13 cellular contexts compared by ENCODE assay signal in the genomic region with DNA sequence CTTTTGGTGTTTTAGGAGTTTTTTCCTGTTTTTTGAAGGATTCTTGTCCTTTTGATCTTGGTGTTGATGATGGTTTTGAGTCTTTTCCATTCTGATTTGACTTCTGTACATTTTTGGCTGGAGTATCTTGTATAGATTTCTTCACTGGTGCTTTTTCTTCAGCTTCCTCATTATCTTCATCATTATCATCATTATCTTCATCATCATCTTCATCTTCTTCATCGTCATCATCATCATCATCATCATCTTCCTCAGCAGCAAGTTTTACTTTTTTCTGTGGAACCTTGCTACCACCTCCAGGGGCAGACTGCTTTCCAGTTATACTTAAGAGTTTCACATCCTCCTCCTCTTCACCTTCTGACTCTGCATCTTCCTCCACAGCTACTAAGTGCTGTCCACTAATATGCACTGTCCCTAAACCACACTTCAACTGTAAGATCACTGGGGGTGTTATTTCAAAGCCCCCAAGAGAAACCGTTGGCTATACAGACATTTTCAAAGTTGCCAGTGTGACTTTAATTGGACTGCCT. TPM values are rescaled to one million over a fixed set of nuclear protein-coding genes. Genes with fewer than 3 reads are reported as not detected.
DNase-seq lines count a peak whose midpoint lies in the region; ATAC-seq, FAIRE-seq and TF ChIP-seq lines count a peak whose summit lies in the region.
"Not testable (repeated sequence)": the region's sequence is repeated elsewhere in the genome, so short reads cannot be mapped to it uniquely, and the experiment has no call there.
"Had no signal": no experiment of that assay in that cellular context is flagged by ENCODE, and none has a peak within 500 bp of the region (broad histone marks: within the 10 kb centered on the region; RNA-seq: fewer than 3 reads in every experiment).

No MANE protein-coding gene starts in this region.

- CTCF ChIA-PET in HEK293 (lab: Yijun Ruan, JAX), result interaction anchor here (0.6 kb wide), 1 partner anchor 554 kb away, joined by 4 read pairs; no protein-coding TSS in a partner anchor
- CTCF ChIA-PET in OCI-LY7 (lab: Charles Lee; ENCODE audit: unreplicated experiment); K562 (lab: Yijun Ruan, JAX; ENCODE audit: low intra/inter-chr PET ratio): not testable (repeated sequence)

- TF ChIP-seq EP300 in K562 (IDR thresholded peaks at IDR 0.05; ENCODE audit: low read length), result not testable (repeated sequence)

- FAIRE-seq in K562 (lab: Jason Lieb, UNC), result not testable (repeated sequence)

- in situ Hi-C loops in GM13977 (cut with MboI; ENCODE audit: low pct_unique_long_range_greater_than_20kb, low sequenced_read_pairs, unreplicated experiment); K562 (cut with MboI): not testable (repeated sequence)

- H3K4me1 ChIP-seq in HEK293 (ENCODE audit: control insufficient read depth, insufficient read depth, low read length); OCI-LY7 (ENCODE audit: insufficient read depth, low read length, poor library complexity, severe bottlenecking); K562 (replicated peaks in 1 of 2; ENCODE audit: control insufficient read depth in 2 of 2, insufficient read depth in 2 of 2, low read length in 2 of 2); neuronal stem cell (ENCODE audit: control insufficient read depth in 2 of 2, insufficient read depth in 1 of 2, low read depth in 1 of 2, low read length in 2 of 2): not testable (repeated sequence)

- BruUV-seq in OCI-LY7 (replicated peaks; lab: Mats Ljungman, UMichigan); K562 (replicated peaks; lab: Mats Ljungman, UMichigan): not testable (repeated sequence)

- not testable (repeated sequence) for H3K9ac ChIP-seq in K562 (ENCODE audit: insufficient read depth in 1 of 2, low read depth in 2 of 2, low read length in 2 of 2); neuronal stem cell (ENCODE audit: low read depth, low read length, poor library complexity)

- not testable (repeated sequence) for H3K9me3 ChIP-seq in HEK293 (ENCODE audit: control insufficient read depth, insufficient read depth, low read depth, low read length); OCI-LY7 (ENCODE audit: low read length); K562 (replicated peaks; ENCODE audit: control insufficient read depth, insufficient read depth, low read depth, low read length)
- peaks cover 0 to 11% of the 10 kb centered on the region in 2 donors for H3K9me3 ChIP-seq in neuronal stem cell (replicated peaks in 1 of 2; ENCODE audit: control insufficient read depth in 2 of 2, insufficient read depth in 1 of 2, low read depth in 1 of 2, low read length in 2 of 2)

- intact Hi-C loops in OCI-LY7 (cut with micrococcal nuclease; ENCODE audit: unreplicated experiment); K562 (cut with micrococcal nuclease): not testable (repeated sequence)

- TF ChIP-seq CTCF in GM12864 (IDR thresholded peaks at IDR 0.05; ENCODE audit: low read depth, low read length, missing control alignments), result peak; percentile 4
- peak; percentile 8 for TF ChIP-seq CTCF in GM13977 (IDR thresholded peaks at IDR 0.05; ENCODE audit: extremely low read depth, insufficient read depth, missing control alignments)
- TF ChIP-seq CTCF in HEK293 (tag by site-specific recombination; IDR thresholded peaks at IDR 0.05); OCI-LY7 (conservative IDR thresholded peaks at IDR 0.05; ENCODE audit: low read length); K562 (IDR thresholded peaks at IDR 0.05 in 2 of 3, conservative IDR thresholded peaks at IDR 0.05 in 1 of 3; ENCODE audit: insufficient read depth in 2 of 3, low read depth in 1 of 3, low read length in 3 of 3): not testable (repeated sequence)

- H3K27ac ChIP-seq in HEK293 (ENCODE audit: extremely low read depth, low read depth, low read length); OCI-LY7 (ENCODE audit: low read depth, low read length, poor library complexity, severe bottlenecking); K562 (ENCODE audit: extremely low read depth, low read depth, low read length); neuronal stem cell (replicated peaks; ENCODE audit: low read length): not testable (repeated sequence)

- H3K4me2 ChIP-seq in OCI-LY7 (ENCODE audit: low read length); K562 (ENCODE audit: insufficient read depth, low read length); neuronal stem cell (ENCODE audit: insufficient read depth, low read length, poor library complexity, severe bottlenecking): not testable (repeated sequence)

- not testable (repeated sequence) for H3K9me2 ChIP-seq in OCI-LY7 (ENCODE audit: insufficient read depth, low read length)

- H2AK5ac ChIP-seq in neuronal stem cell (ENCODE audit: low read depth, low read length), result not testable (repeated sequence)

- H2BK5ac ChIP-seq in neuronal stem cell (ENCODE audit: low read length), result not testable (repeated sequence)

- POLR2A ChIA-PET in HEK293 (lab: Yijun Ruan, JAX), result not testable (repeated sequence)
- POLR2A ChIA-PET in OCI-LY7 (lab: Charles Lee) (interaction anchor here (0.6 kb wide), 1 partner anchor 69 kb away, joined by 5 read pairs; no protein-coding TSS in a partner anchor), K562 (lab: Yijun Ruan, JAX) (interaction anchor here (0.6 kb wide), 1 partner anchor 535 kb away, joined by 3 read pairs; no protein-coding TSS in a partner anchor)

- TF ChIP-seq POLR2A in K562 (conservative IDR thresholded peaks at IDR 0.05), result not testable (repeated sequence)

- H3K79me1 ChIP-seq in neuronal stem cell (ENCODE audit: low read depth, low read length), result not testable (repeated sequence)

- not testable (repeated sequence) for H3K14ac ChIP-seq in neuronal stem cell (ENCODE audit: low read length)

- H3K27me3 ChIP-seq in K562 (ENCODE audit: control insufficient read depth in 2 of 2, insufficient read depth in 2 of 2, low read length in 2 of 2); neuronal stem cell (ENCODE audit: control insufficient read depth in 3 of 3, insufficient read depth in 3 of 3, low read depth in 1 of 3, low read length in 3 of 3): not testable (repeated sequence)

- H3K79me2 ChIP-seq in OCI-LY7 (ENCODE audit: insufficient read depth, low read depth, low read length); K562 (ENCODE audit: control insufficient read depth, insufficient read depth, low read length): not testable (repeated sequence)

- peak overlapping the region; percentile 8 for H2BK12ac ChIP-seq in neuronal stem cell (ENCODE audit: low read length)

- ATAC-seq in K562, result not testable (repeated sequence)

- 0% methylated on average over 2 of the region's 2 CpGs for WGBS in K562 (ENCODE audit: insufficient coverage, low coverage, missing lambda C conversion rate)
- 100% methylated on average over 1 of the region's 2 CpGs for WGBS in neuronal stem cell (ENCODE audit: extremely low coverage in 2 of 2, insufficient read length in 2 of 2, insufficient replicate concordance in 1 of 2), 2 donors

- H3K23ac ChIP-seq in neuronal stem cell (ENCODE audit: low read depth, low read length, poor library complexity), result not testable (repeated sequence)

- not testable (repeated sequence) for H4K91ac ChIP-seq in neuronal stem cell (ENCODE audit: low read depth, low read length, poor library complexity)

- H3K4ac ChIP-seq in neuronal stem cell (ENCODE audit: low read length), result not testable (repeated sequence)

- not testable (repeated sequence) for H2BK15ac ChIP-seq in neuronal stem cell (ENCODE audit: low read length)

- not testable (repeated sequence) for H2BK120ac ChIP-seq in neuronal stem cell (ENCODE audit: low read depth, low read length)

- H4K20me1 ChIP-seq in OCI-LY7 (ENCODE audit: insufficient read depth, low read length); K562 (replicated peaks; ENCODE audit: control insufficient read depth, insufficient read depth, low read length): not testable (repeated sequence)

- H4K8ac ChIP-seq in neuronal stem cell (ENCODE audit: low read depth, low read length), result not testable (repeated sequence)

- H3K4me3 ChIP-seq in GM12864 (ENCODE audit: low read depth, low read length); HEK293 (ENCODE audit: low read depth, low read length); OCI-LY7 (ENCODE audit: low read depth, low read length, poor library complexity, severe bottlenecking); K562; neuronal stem cell (ENCODE audit: low read length in 2 of 2): not testable (repeated sequence)

- not testable (repeated sequence) for H3K36me3 ChIP-seq in HEK293 (ENCODE audit: control insufficient read depth in 2 of 2, insufficient read depth in 1 of 2, low read length in 2 of 2); OCI-LY7 (ENCODE audit: insufficient read depth, low read length); K562 (ENCODE audit: control insufficient read depth, insufficient read depth, low read length); neuronal stem cell (replicated peaks in 1 of 2; ENCODE audit: control insufficient read depth in 2 of 2, insufficient read depth in 2 of 2, low read length in 2 of 2)

- DNase-seq in GM12864 (ENCODE audit: low read depth); GM13977 (ENCODE audit: low spot score); K562 (ENCODE audit: extremely low read depth in 1 of 4, low spot score in 3 of 4); neuronal stem cell (ENCODE audit: low spot score): not testable (repeated sequence)
- peak; percentile 53 for DNase-seq in MV-4-11 (lab: John Stamatoyannopoulos, UW)
- peak; percentile 4 for DNase-seq in OCI-LY7 (ENCODE audit: low spot score)

- H2AFZ ChIP-seq in OCI-LY7 (ENCODE audit: low read length); neuronal stem cell (ENCODE audit: low read length): not testable (repeated sequence)
- 0 out of 2 replicates have a peak overlapping the region, but pooled peaks have one; percentile 25 for H2AFZ ChIP-seq in K562 (ENCODE audit: low read depth, low read length)

- TF ChIP-seq RAD21 in K562 (CRISPR knock-in tag; conservative IDR thresholded peaks at IDR 0.05 in 1 of 2, IDR thresholded peaks at IDR 0.05 in 1 of 2), result not testable (repeated sequence)

- not testable (repeated sequence) for H3K18ac ChIP-seq in neuronal stem cell (ENCODE audit: low read length)

- not testable (repeated sequence) for H3K9me1 ChIP-seq in K562 (ENCODE audit: control insufficient read depth, insufficient read depth, low read length)

RNA-seq across cellular contexts. Expression of a gene that starts 24.3 kb away (rescaled TPM):
- not detected in 2 replicates for total RNA-seq in OCI-LY7 (2014; rRNA removed; shearing (Covaris generic))
- not detected in 2 replicates for total RNA-seq in OCI-LY7 (2022)
- not detected in 2 replicates for total RNA-seq in K562 (2011; cell fraction: chromatin; rRNA removed; ENCODE audit: low replicate concordance)
- total RNA-seq in K562 (2011; cell fraction: nucleolus; rRNA removed), result not detected in 2 replicates
- total RNA-seq in K562 (2011; cell fraction: nucleoplasm; rRNA removed), result not detected in 2 replicates
- total RNA-seq in K562 (2014; rRNA removed), result not detected in 2 replicates
- total RNA-seq in K562 (2014; rRNA removed; fragmentation: Illumina TruSeq; extraction: Trizol), result not detected in 2 replicates
- total RNA-seq in K562 (2015; rRNA removed; fragmentation: Illumina TruSeq; extraction: Trizol), result not detected in 2 replicates
- total RNA-seq in K562 (2021), result not detected in 2 replicates
- not detected in 2 replicates for polyA plus RNA-seq in K562 (2011; rRNA removed)
- polyA plus RNA-seq in K562 (2011; cell fraction: cytosol; rRNA removed), result not detected in 2 replicates
- 0.04 TPM in 1 of 2 replicates, not detected in the other for polyA plus RNA-seq in K562 (2011; cell fraction: nucleus; rRNA removed)
- polyA plus RNA-seq in K562 (2012), result 0.03 and 0.06 TPM in 2 replicates
- not detected in 2 replicates for polyA plus RNA-seq in K562 (2014; fragmentation: Illumina TruSeq; extraction: Trizol)
- polyA plus RNA-seq in K562 (2014; fragmentation: Nextera tagmentation; extraction: Ambion mirVana), result not detected
- polyA plus RNA-seq in K562 (2014; rRNA removed), result not detected in 2 replicates
- 0.15 TPM in 1 of 2 replicates, not detected in the other for polyA minus RNA-seq in K562 (2011; rRNA and poly(A)+ RNA removed)
- polyA minus RNA-seq in K562 (2011; cell fraction: cytosol; rRNA and poly(A)+ RNA removed), result not detected in 2 replicates
- polyA minus RNA-seq in K562 (2011; cell fraction: nucleus; rRNA and poly(A)+ RNA removed), result not detected in 2 replicates
- polyA plus RNA-seq in neuronal stem cell (2013, experiment 1 of 2), result 0.03 TPM
- polyA plus RNA-seq in neuronal stem cell (2013, experiment 2 of 2), result not detected
- total RNA-seq: CD4-positive, alpha-beta T cell; CD8-positive, alpha-beta memory T cell; GM23338; H4 had no signal
- polyA plus RNA-seq: CD14-positive monocyte; CD8-positive, alpha-beta memory T cell; GM23338 had no signal

RNA-seq across cellular contexts. Expression of a gene that starts 36.7 kb away (rescaled TPM):
- not detected in 2 replicates for total RNA-seq in OCI-LY7 (2014; rRNA removed; shearing (Covaris generic))
- total RNA-seq in OCI-LY7 (2022) (not detected in 2 replicates), K562 (2014; rRNA removed) (not detected in 2 replicates), K562 (2014; rRNA removed; fragmentation: Illumina TruSeq; extraction: Trizol) (not detected in 2 replicates), K562 (2015; rRNA removed; fragmentation: Illumina TruSeq; extraction: Trizol) (not detected in 2 replicates), K562 (2021) (not detected in 2 replicates)
- total RNA-seq in K562 (2011; cell fraction: chromatin; rRNA removed; ENCODE audit: low replicate concordance), result not detected in 2 replicates
- total RNA-seq in K562 (2011; cell fraction: nucleolus; rRNA removed), result not detected in 2 replicates
- total RNA-seq in K562 (2011; cell fraction: nucleoplasm; rRNA removed), result not detected in 2 replicates
- polyA plus RNA-seq in K562 (2011; rRNA removed) (not detected in 2 replicates), K562 (2014; fragmentation: Illumina TruSeq; extraction: Trizol) (not detected in 2 replicates), K562 (2014; fragmentation: Nextera tagmentation; extraction: Ambion mirVana) (not detected), K562 (2014; rRNA removed) (not detected in 2 replicates)
- polyA plus RNA-seq in K562 (2011; cell fraction: cytosol; rRNA removed), result not detected in 2 replicates
- polyA plus RNA-seq in K562 (2011; cell fraction: nucleus; rRNA removed), result 0.17 TPM in 1 of 2 replicates, not detected in the other
- polyA plus RNA-seq in K562 (2012), result not detected in 2 replicates
- not detected in 2 replicates for polyA minus RNA-seq in K562 (2011; rRNA and poly(A)+ RNA removed)
- polyA minus RNA-seq in K562 (2011; cell fraction: cytosol; rRNA and poly(A)+ RNA removed), result not detected in 2 replicates
- polyA minus RNA-seq in K562 (2011; cell fraction: nucleus; rRNA and poly(A)+ RNA removed), result not detected in 2 replicates
- polyA plus RNA-seq in neuronal stem cell (2013, experiment 1 of 2), result 0.22 TPM
- 0.24 TPM for polyA plus RNA-seq in neuronal stem cell (2013, experiment 2 of 2)
- total RNA-seq: CD4-positive, alpha-beta T cell; CD8-positive, alpha-beta memory T cell; GM23338; H4 had no signal
- polyA plus RNA-seq: A549; CD14-positive monocyte; CD8-positive, alpha-beta memory T cell; GM23338 had no signal
